1 cellular context compared by ENCODE assay signal in the genomic region with DNA sequence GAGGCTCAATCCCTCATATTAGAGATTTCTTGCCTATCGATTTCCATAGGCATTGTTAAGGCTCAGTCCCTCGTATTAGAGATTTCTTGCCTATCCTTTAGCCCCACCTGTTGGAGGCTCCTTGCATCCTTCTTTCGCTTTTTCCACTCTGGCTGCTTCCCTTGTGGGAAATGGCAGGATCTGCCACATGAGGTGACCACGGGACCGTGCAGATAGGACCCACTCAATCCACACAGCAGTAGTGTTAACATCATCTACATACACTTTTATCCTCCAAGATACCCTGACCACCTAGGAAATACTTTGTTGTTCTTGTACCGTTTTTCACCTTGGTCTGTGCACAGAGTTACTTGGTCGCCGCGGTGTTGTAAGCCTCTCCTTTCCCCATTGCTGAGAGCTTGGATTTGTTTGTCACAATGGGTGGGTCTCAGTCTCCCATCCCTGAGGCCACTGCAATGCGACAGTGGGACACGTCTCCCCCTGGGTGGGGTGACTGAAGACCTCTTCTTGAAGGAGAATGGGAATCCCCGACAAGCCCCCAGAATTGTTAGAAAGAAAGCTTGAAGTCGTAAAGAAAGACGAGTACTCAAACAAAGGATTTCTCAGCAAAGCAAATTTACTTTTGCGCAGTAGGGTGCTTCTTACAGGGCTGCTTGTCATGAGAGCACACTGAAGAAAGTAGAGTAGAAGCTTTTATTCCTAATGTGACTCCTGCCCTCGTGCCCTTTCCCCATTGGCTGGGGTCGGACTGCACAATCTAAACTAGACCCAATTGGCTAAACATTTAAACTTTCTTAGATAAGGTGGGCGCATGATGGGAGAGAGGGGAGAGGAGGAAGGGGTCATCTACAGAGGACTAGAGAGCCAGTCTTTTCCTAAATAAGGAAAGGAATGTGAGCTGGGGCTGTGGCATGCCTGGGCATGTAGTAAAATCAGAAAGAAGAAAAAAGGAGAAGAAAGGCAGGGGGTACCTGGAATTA.
TF ChIP-seq lines count a peak whose summit lies in the region.

No MANE protein-coding gene starts in this region.

TF ChIP-seq in endothelial cell of umbilical vein, 7 proteins besides CTCF, POLR2A, EP300 and RAD21:
- TF ChIP-seq, protein P1, sequence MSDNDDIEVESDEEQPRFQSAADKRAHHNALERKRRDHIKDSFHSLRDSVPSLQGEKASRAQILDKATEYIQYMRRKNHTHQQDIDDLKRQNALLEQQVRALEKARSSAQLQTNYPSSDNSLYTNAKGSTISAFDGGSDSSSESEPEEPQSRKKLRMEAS (IDR thresholded peaks at IDR 0.05; ENCODE audit: insufficient read depth, insufficient read length): no peak
- TF ChIP-seq GATA2 (IDR thresholded peaks at IDR 0.05; ENCODE audit: insufficient read depth, insufficient read length, low read depth, low read length): no peak
- no peak for TF ChIP-seq POLR2AphosphoS5 (IDR thresholded peaks at IDR 0.05; ENCODE audit: insufficient read depth, low read depth, low read length)
- no peak for TF ChIP-seq EZH2 (IDR thresholded peaks at IDR 0.05; ENCODE audit: borderline replicate concordance, low read depth, low read length, severe bottlenecking)
- TF ChIP-seq MYC (IDR thresholded peaks at IDR 0.05; ENCODE audit: low read depth, low read length): no peak
- TF ChIP-seq FOS (IDR thresholded peaks at IDR 0.05; ENCODE audit: borderline replicate concordance, insufficient read depth, low read length): no peak
- TF ChIP-seq JUN (IDR thresholded peaks at IDR 0.05; ENCODE audit: borderline replicate concordance, insufficient read depth, insufficient read length, low read depth): no peak
